ENCODE assay signal across 8 cellular contexts in genomic region chr1:183685112-183685713, GRCh38. TPM values are rescaled to one million over a fixed set of nuclear protein-coding genes. Genes with fewer than 3 reads are reported as not detected.
DNase-seq lines count a peak whose midpoint lies in the region; ATAC-seq, FAIRE-seq and TF ChIP-seq lines count a peak whose summit lies in the region.

No MANE protein-coding gene starts in this region.

- H3K9ac ChIP-seq in GM12878 (ENCODE audit: control insufficient read depth, insufficient read depth, low read length): no peak overlapping the region

- peak; percentile 84 for FAIRE-seq in GM12878 (lab: Jason Lieb, UNC)

- H3K4me3 Mint-ChIP-seq in activated CD4-positive, alpha-beta T cell treated with anti-CD3 and anti-CD28 coated beads for 36 hours: no peak overlapping the region

- H3K27me3 ChIP-seq in GM12878 (replicated peaks in 1 of 2; ENCODE audit: control insufficient read depth in 2 of 2, insufficient read depth in 2 of 2, low read length in 1 of 2): no peaks in the 10 kb centered on the region
- H3K27me3 ChIP-seq in suprapubic skin: no peaks in the 10 kb centered on the region

- peak; percentile 66 for ATAC-seq in activated CD4-positive, alpha-beta T cell treated with anti-CD3 and anti-CD28 coated beads for 36 hours
- ATAC-seq in GM12878: peak; percentile 75
- no peak for ATAC-seq in HG03045 (IDR thresholded peaks at IDR 0.05; ENCODE audit: unreplicated experiment)

- in situ Hi-C loops in GM12878 (cut with MboI): no loop called here

- TF ChIP-seq POLR2A in GM12878 (IDR thresholded peaks at IDR 0.05; ENCODE audit: low read depth, low read length) (no peak), suprapubic skin (IDR thresholded peaks at IDR 0.05) (no peak)

- H3K9me3 ChIP-seq in GM12878 (replicated peaks; ENCODE audit: control insufficient read depth, insufficient read depth, low read length): no peaks in the 10 kb centered on the region
- H3K9me3 ChIP-seq in suprapubic skin: no peaks in the 10 kb centered on the region

- H3K27ac ChIP-seq in GM12878 (ENCODE audit: control insufficient read depth, insufficient read depth) (no peak overlapping the region), suprapubic skin (no peak overlapping the region)

- H3K4me2 ChIP-seq in GM12878 (ENCODE audit: control insufficient read depth, insufficient read depth): no peak overlapping the region

- TF ChIP-seq RAD21 in GM12878 (IDR thresholded peaks at IDR 0.05; ENCODE audit: insufficient read depth, low read depth, low read length): peak; percentile 81

- H3K9me3 Mint-ChIP-seq in activated CD4-positive, alpha-beta T cell treated with anti-CD3 and anti-CD28 coated beads for 36 hours (ENCODE audit: low read depth): no peaks in the 10 kb centered on the region

- no peak overlapping the region for H3K27ac Mint-ChIP-seq in activated CD4-positive, alpha-beta T cell treated with anti-CD3 and anti-CD28 coated beads for 36 hours

- H3K36me3 Mint-ChIP-seq in activated CD4-positive, alpha-beta T cell treated with anti-CD3 and anti-CD28 coated beads for 36 hours (ENCODE audit: low read depth): no peaks in the 10 kb centered on the region

- H3K4me3 ChIP-seq in GM12878 (no peak overlapping the region), suprapubic skin (no peak overlapping the region)

- intact Hi-C loops in activated CD4-positive, alpha-beta T cell treated with anti-CD3 and anti-CD28 coated beads for 36 hours (cut with DNase I, micrococcal nuclease): loop anchor here (1.0 to 10.0 kb wide), 5 partner anchors 30 to 404 kb away; no protein-coding TSS in a partner anchor
- intact Hi-C loops in GM12878 (cut with micrococcal nuclease; ENCODE audit: unreplicated experiment): loop anchor here (1.0 to 10.0 kb wide), 5 partner anchors 30 to 403 kb away; partner anchors contain the start of genes RGL1 and SMG7

- POLR2A ChIA-PET in activated CD4-positive, alpha-beta T cell treated with anti-CD3 and anti-CD28 coated beads for 36 hours (lab: Charles Lee): no interaction called here
- POLR2A ChIA-PET in HEK293T (lab: Yijun Ruan, JAX): interaction anchor here (0.8 kb wide), 1 partner anchor 29 kb away, joined by 3 read pairs; no protein-coding TSS in a partner anchor
- POLR2A ChIA-PET in GM12878 (lab: Charles Lee): interaction anchor here (0.6 to 1.8 kb wide), 7 partner anchors 10 to 247 kb away, joined by 3 to 8 read pairs (median 4); no protein-coding TSS in a partner anchor

- peak; percentile 60 to 77 (median 65) for TF ChIP-seq CTCF in GM12878 (IDR thresholded peaks at IDR 0.05 in 2 of 3, conservative IDR thresholded peaks at IDR 0.05 in 1 of 3; ENCODE audit: control insufficient read depth in 2 of 3, extremely low read depth in 1 of 3, insufficient read depth in 1 of 3, low read depth in 3 of 3, low read length in 3 of 3)
- peak; percentile 52 to 66 for TF ChIP-seq CTCF in suprapubic skin (IDR thresholded peaks at IDR 0.05)

- H3K27me3 Mint-ChIP-seq in activated CD4-positive, alpha-beta T cell treated with anti-CD3 and anti-CD28 coated beads for 36 hours: peaks cover 4% of the 10 kb centered on the region

- H3K4me1 ChIP-seq in GM12878 (ENCODE audit: control insufficient read depth, insufficient read depth, low read length): 0 out of 2 replicates have a peak, but pooled peaks cover 2% of the 10 kb centered on the region
- peaks cover 3% of the 10 kb centered on the region for H3K4me1 ChIP-seq in suprapubic skin

- 1% methylated on average over 3 of the region's 3 CpGs for WGBS in GM12878 (ENCODE audit: insufficient coverage, insufficient replicate concordance, low lambda C conversion rate, missing lambda C conversion rate)
- whole genome bisulfite sequencing in suprapubic skin: 9% methylated on average over 3 of the region's 3 CpGs

- SMC1A ChIA-PET in GM12878 (lab: Charles Lee; ENCODE audit: uncharacterized antibody, unreplicated experiment): interaction anchor here (0.6 to 5.8 kb wide), 50 partner anchors 9 to 723 kb away, joined by 3 to 128 read pairs (median 4); partner anchors contain the start of gene APOBEC4

- H3K79me2 ChIP-seq in GM12878 (ENCODE audit: control insufficient read depth, insufficient read depth, low read length): no peaks in the 10 kb centered on the region

- BruUV-seq in GM12878 (replicated peaks; lab: Mats Ljungman, UMichigan): no TSS peak

- peak; percentile 30 for DNase-seq in activated CD4-positive, alpha-beta T cell treated with anti-CD3 and anti-CD28 coated beads for 36 hours
- no peak for DNase-seq in activated CD4-positive, alpha-beta T cell treated with anti-CD3 and anti-CD28 coated beads for 1 hour
- peak; percentile 78 for DNase-seq in HEK293T (ENCODE audit: extremely low spot score)
- peak; percentile 41 for DNase-seq in NCI-H82 treated with DMSO at 0.1 percent for 48 hours (lab: John Stamatoyannopoulos, UW; ENCODE audit: unreplicated experiment)
- peak; percentile 11 for DNase-seq in GM12878 (ENCODE audit: low read depth, low spot score)
- DNase-seq in iris pigment epithelial cell (ENCODE audit: low read depth): peak; percentile 58
- DNase-seq in suprapubic skin (ENCODE audit: low spot score in 2 of 2): no peak

- H2AFZ ChIP-seq in GM12878 (ENCODE audit: control insufficient read depth, low read depth, low read length): no peak overlapping the region

- RAD21 ChIA-PET in GM12878 (lab: Charles Lee; ENCODE audit: unreplicated experiment): interaction anchor here (0.6 to 5.1 kb wide), 30 partner anchors 9 to 1069 kb away, joined by 3 to 101 read pairs (median 4); partner anchors contain the start of genes APOBEC4 and EDEM3

- H4K20me1 ChIP-seq in GM12878 (ENCODE audit: control insufficient read depth, insufficient read depth): no peaks in the 10 kb centered on the region

- CTCF ChIA-PET in activated CD4-positive, alpha-beta T cell treated with anti-CD3 and anti-CD28 coated beads for 36 hours (lab: Charles Lee): interaction anchor here (0.6 to 4.6 kb wide), 34 partner anchors 9 to 720 kb away, joined by 3 to 84 read pairs (median 4); partner anchors contain the start of gene APOBEC4
- CTCF ChIA-PET in HEK293T (lab: Yijun Ruan, JAX) (interaction anchor here (0.6 to 2.4 kb wide), 15 partner anchors 9 to 404 kb away, joined by 3 to 22 read pairs (median 4); partner anchors contain the start of gene APOBEC4), GM12878 (lab: Yijun Ruan, JAX) (interaction anchor here (0.6 to 9.1 kb wide), 78 partner anchors 10 to 741 kb away, joined by 3 to 199 read pairs (median 5); partner anchors contain the start of genes APOBEC4, RGL1 and SMG7)

- H3K4me1 Mint-ChIP-seq in activated CD4-positive, alpha-beta T cell treated with anti-CD3 and anti-CD28 coated beads for 36 hours: peaks cover 7% of the 10 kb centered on the region

- H3K36me3 ChIP-seq in GM12878 (ENCODE audit: control insufficient read depth in 2 of 2, insufficient read depth in 2 of 2, low read length in 1 of 2) (no peaks in the 10 kb centered on the region), suprapubic skin (no peaks in the 10 kb centered on the region)

- TF ChIP-seq EP300 in GM12878 (IDR thresholded peaks at IDR 0.05; ENCODE audit: borderline replicate concordance in 1 of 2, control insufficient read depth in 1 of 2, low read depth in 2 of 2, low read length in 2 of 2): no peak
- no peak for TF ChIP-seq EP300 in suprapubic skin (IDR thresholded peaks at IDR 0.05)

TF ChIP-seq in HEK293T, 16 proteins besides CTCF, POLR2A, EP300 and RAD21 (continues in another document):
- TF ChIP-seq ZNF384 (IDR thresholded peaks at IDR 0.05) (no peak), LEF1 (IDR thresholded peaks at IDR 0.05; ENCODE audit: borderline replicate concordance) (no peak)

TF ChIP-seq in GM12878, 131 proteins besides CTCF, POLR2A, EP300 and RAD21 (continues in another document):
- TF ChIP-seq SMC3 (IDR thresholded peaks at IDR 0.05; ENCODE audit: borderline replicate concordance, low read length): peak; percentile 80

RNA-seq across cellular contexts. Expression of gene APOBEC4, which starts 32.1 kb away (rescaled TPM):
- total RNA-seq in activated CD4-positive, alpha-beta T cell treated with anti-CD3 and anti-CD28 coated beads for 36 hours: not detected
- total RNA-seq in GM12878 (2013; cell fraction: nucleolus; rRNA removed): not detected in 2 replicates
- total RNA-seq in GM12878 (2014; rRNA removed) (0.06 TPM in 1 of 2 replicates, not detected in the other), GM12878 (2014; rRNA removed; fragmentation: Illumina TruSeq; extraction: Trizol) (not detected in 2 replicates), GM12878 (2021) (not detected in 2 replicates), suprapubic skin (not detected)
- polyA plus RNA-seq in GM12878 (2011; ENCODE audit: low read depth): not detected
- polyA plus RNA-seq in GM12878 (2011; rRNA removed) (0.03 and 0.07 TPM in 2 replicates), GM12878 (2014; fragmentation: Illumina TruSeq; extraction: Trizol) (0.04 and 0.13 TPM in 2 replicates), GM12878 (2014; fragmentation: Nextera tagmentation; extraction: Ambion mirVana) (under 1 TPM in 1 of 2 experiments, not detected in 1; 0.05 TPM), GM12878 (2014; rRNA removed) (not detected in 2 replicates), GM12878 (2016; fragmentation: Nextera tagmentation; extraction: Ambion mirVana) (under 1 TPM in 1 of 2 experiments, not detected in 1; 0.25 TPM)
- polyA plus RNA-seq in GM12878 (2011; cell fraction: cytosol; rRNA removed): not detected in 2 replicates
- polyA plus RNA-seq in GM12878 (2011; cell fraction: nucleus; rRNA removed): 0.03 TPM in 1 of 2 replicates, not detected in the other
- 0.04 and 0.09 TPM in 2 replicates for polyA plus RNA-seq in GM12878 (2012)
- not detected in 2 replicates for polyA minus RNA-seq in GM12878 (2011; rRNA and poly(A)+ RNA removed)
- not detected in 2 replicates for polyA minus RNA-seq in GM12878 (2011; cell fraction: cytosol; rRNA and poly(A)+ RNA removed)
- polyA minus RNA-seq in GM12878 (2011; cell fraction: nucleus; rRNA and poly(A)+ RNA removed): 0.19 and 0.36 TPM in 2 replicates

RNA-seq across cellular contexts. Expression of gene ARPC5, which starts 49.6 kb away (rescaled TPM):
- 100 to 1,000 TPM; 115 to 165 TPM for total RNA-seq in activated CD4-positive, alpha-beta T cell treated with anti-CD3 and anti-CD28 coated beads for 36 hours
- total RNA-seq in GM12878 (2013; cell fraction: nucleolus; rRNA removed): 63.2 and 67.3 TPM in 2 replicates
- total RNA-seq in GM12878 (2014; rRNA removed): 306 and 348 TPM in 2 replicates
- total RNA-seq in GM12878 (2014; rRNA removed; fragmentation: Illumina TruSeq; extraction: Trizol): 313 and 325 TPM in 2 replicates
- total RNA-seq in GM12878 (2021): 281 and 291 TPM in 2 replicates
- 98.1 TPM for polyA plus RNA-seq in GM12878 (2011; ENCODE audit: low read depth)
- 469 and 611 TPM in 2 replicates for polyA plus RNA-seq in GM12878 (2011; rRNA removed)
- 138 and 175 TPM in 2 replicates for polyA plus RNA-seq in GM12878 (2011; cell fraction: cytosol; rRNA removed)
- polyA plus RNA-seq in GM12878 (2011; cell fraction: nucleus; rRNA removed): 86.4 and 101 TPM in 2 replicates
- polyA plus RNA-seq in GM12878 (2012): 217 and 241 TPM in 2 replicates
- 296 and 313 TPM in 2 replicates for polyA plus RNA-seq in GM12878 (2014; fragmentation: Illumina TruSeq; extraction: Trizol)
- 100 to 1,000 TPM; 246 to 274 TPM for polyA plus RNA-seq in GM12878 (2014; fragmentation: Nextera tagmentation; extraction: Ambion mirVana)
- 238 and 284 TPM in 2 replicates for polyA plus RNA-seq in GM12878 (2014; rRNA removed)
- polyA plus RNA-seq in GM12878 (2016; fragmentation: Nextera tagmentation; extraction: Ambion mirVana): 100 to 1,000 TPM; 752 to 784 TPM
- 90.1 and 117 TPM in 2 replicates for polyA minus RNA-seq in GM12878 (2011; rRNA and poly(A)+ RNA removed)
- polyA minus RNA-seq in GM12878 (2011; cell fraction: cytosol; rRNA and poly(A)+ RNA removed): 118 and 126 TPM in 2 replicates
- 47.9 and 94.0 TPM in 2 replicates for polyA minus RNA-seq in GM12878 (2011; cell fraction: nucleus; rRNA and poly(A)+ RNA removed)
- 10 to 100 TPM; 45.1 to 66.9 (median 52.5) TPM for total RNA-seq in suprapubic skin

Comparison
In these comparisons a context has a peak if more than half of its experiments do, and no peak if none do; other contexts are left out.
1. DNase-seq: peak in activated CD4-positive, alpha-beta T cell treated with anti-CD3 and anti-CD28 coated beads for 36 hours (single experiment), HEK293T (single experiment), NCI-H82 treated with DMSO at 0.1 percent for 48 hours (single experiment), GM12878 (single experiment) and iris pigment epithelial cell (single experiment); none in activated CD4-positive, alpha-beta T cell treated with anti-CD3 and anti-CD28 coated beads for 1 hour (single experiment) and suprapubic skin (0 of 2).